8 cellular contexts compared by ENCODE assay signal in genomic region chr19:6279931-6280591, GRCh38. TPM values are rescaled to one million over a fixed set of nuclear protein-coding genes. Genes with fewer than 3 reads are reported as not detected.
DNase-seq lines count a peak whose midpoint lies in the region; ATAC-seq and TF ChIP-seq lines count a peak whose summit lies in the region.

A gene with protein sequence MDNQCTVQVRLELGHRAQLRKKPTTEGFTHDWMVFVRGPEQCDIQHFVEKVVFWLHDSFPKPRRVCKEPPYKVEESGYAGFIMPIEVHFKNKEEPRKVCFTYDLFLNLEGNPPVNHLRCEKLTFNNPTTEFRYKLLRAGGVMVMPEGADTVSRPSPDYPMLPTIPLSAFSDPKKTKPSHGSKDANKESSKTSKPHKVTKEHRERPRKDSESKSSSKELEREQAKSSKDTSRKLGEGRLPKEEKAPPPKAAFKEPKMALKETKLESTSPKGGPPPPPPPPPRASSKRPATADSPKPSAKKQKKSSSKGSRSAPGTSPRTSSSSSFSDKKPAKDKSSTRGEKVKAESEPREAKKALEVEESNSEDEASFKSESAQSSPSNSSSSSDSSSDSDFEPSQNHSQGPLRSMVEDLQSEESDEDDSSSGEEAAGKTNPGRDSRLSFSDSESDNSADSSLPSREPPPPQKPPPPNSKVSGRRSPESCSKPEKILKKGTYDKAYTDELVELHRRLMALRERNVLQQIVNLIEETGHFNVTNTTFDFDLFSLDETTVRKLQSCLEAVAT (minus strand): TSS chr19:6279975. CDS start chr19:6279784, 191 bp downstream.

- in situ Hi-C loops in KBM-7 (cut with MboI; ENCODE audit: low pct_unique_long_range_greater_than_20kb, low sequenced_read_pairs), result no loop called here

- H3K4me3 ChIP-seq in esophagus (ENCODE audit: low read depth in 1 of 2, low read length in 2 of 2) (peak within 1 kb of the TSS; percentile 68 to 98), muscle layer of colon (ENCODE audit: low read depth in 1 of 2, low read length in 2 of 2) (peak within 1 kb of the TSS; percentile 47 to 77)

- peak within 1 kb of the TSS; percentile 71 for H3K9ac ChIP-seq in muscle layer of colon (ENCODE audit: low read length)

- WGBS in esophagus, 2 donors, result 4 to 6% methylated on average over 40 to 66 of the region's 66 CpGs

- peak within 1 kb of the TSS; percentile 97 for H3K4me3 Mint-ChIP-seq in activated T-cell treated with anti-CD3 and anti-CD28 coated beads, Interleukin-2, amount 50 U/mL, for 24 hours

- DNase-seq in DMS153 (lab: John Stamatoyannopoulos, UW), result peak; percentile 93
- peak; percentile 90 for DNase-seq in KBM-7
- peak; percentile 99 for DNase-seq in activated T-cell treated with anti-CD3 and anti-CD28 coated beads, Interleukin-2, amount 50 U/mL, for 24 hours
- peak; percentile 83 to 90 for DNase-seq in stimulated activated CD8-positive, alpha-beta memory T cell treated with anti-CD3 and anti-CD28 coated beads, Interleukin-7, amount 100 ng/mL, for 1 hour (ENCODE audit: low read depth in 2 of 2)

- ATAC-seq in GM21529 (IDR thresholded peaks at IDR 0.05; ENCODE audit: unreplicated experiment), result peak; percentile 87

- H3K27me3 Mint-ChIP-seq in activated T-cell treated with anti-CD3 and anti-CD28 coated beads, Interleukin-2, amount 50 U/mL, for 24 hours, result peaks cover 2% of the 10 kb centered on the region

- H3K36me3 ChIP-seq in esophagus (ENCODE audit: control insufficient read depth in 2 of 2, insufficient read depth in 2 of 2, low read length in 1 of 2) (peaks cover 0 to 4% of the 10 kb centered on the region in 2 donors), muscle layer of colon (ENCODE audit: insufficient read depth, low read length) (no peaks in the 10 kb centered on the region)

- H3K27me3 ChIP-seq in esophagus (ENCODE audit: control insufficient read depth in 1 of 2, insufficient read depth in 2 of 2, low read length in 2 of 2), result no peaks in the 10 kb centered on the region
- H3K27me3 ChIP-seq in muscle layer of colon (ENCODE audit: control insufficient read depth in 1 of 2, insufficient read depth in 2 of 2, low read length in 2 of 2), result no peaks in the 10 kb centered on the region

- H3K4me1 ChIP-seq in esophagus (ENCODE audit: control insufficient read depth in 2 of 2, insufficient read depth in 2 of 2, low read length in 1 of 2) (peaks cover 8 to 18% of the 10 kb centered on the region in 2 donors), muscle layer of colon (ENCODE audit: insufficient read depth, low read length) (peaks cover 38% of the 10 kb centered on the region)

- peak within 1 kb of the TSS; percentile 54 to 86 for H3K27ac ChIP-seq in esophagus (ENCODE audit: low read depth in 2 of 2, low read length in 1 of 2)
- peak within 1 kb of the TSS; percentile 61 for H3K27ac ChIP-seq in muscle layer of colon (ENCODE audit: low read depth, low read length)

- no peaks in the 10 kb centered on the region for H3K9me3 Mint-ChIP-seq in activated T-cell treated with anti-CD3 and anti-CD28 coated beads, Interleukin-2, amount 50 U/mL, for 24 hours

- no peaks in the 10 kb centered on the region for H3K9me3 ChIP-seq in esophagus (ENCODE audit: control insufficient read depth in 2 of 2, insufficient read depth in 1 of 2, low read depth in 1 of 2, low read length in 1 of 2)
- no peaks in the 10 kb centered on the region for H3K9me3 ChIP-seq in muscle layer of colon (ENCODE audit: low read length)

- peaks cover 42% of the 10 kb centered on the region for H3K4me1 Mint-ChIP-seq in activated T-cell treated with anti-CD3 and anti-CD28 coated beads, Interleukin-2, amount 50 U/mL, for 24 hours (ENCODE audit: low read depth)

- H3K27ac Mint-ChIP-seq in activated T-cell treated with anti-CD3 and anti-CD28 coated beads, Interleukin-2, amount 50 U/mL, for 24 hours, result peak within 1 kb of the TSS; percentile 95

- peaks cover 37% of the 10 kb centered on the region for H3K36me3 Mint-ChIP-seq in activated T-cell treated with anti-CD3 and anti-CD28 coated beads, Interleukin-2, amount 50 U/mL, for 24 hours (ENCODE audit: low read depth)

TF ChIP-seq in PFSK-1, 5 proteins besides CTCF, POLR2A, EP300 and RAD21:
- TF ChIP-seq, protein P1, sequence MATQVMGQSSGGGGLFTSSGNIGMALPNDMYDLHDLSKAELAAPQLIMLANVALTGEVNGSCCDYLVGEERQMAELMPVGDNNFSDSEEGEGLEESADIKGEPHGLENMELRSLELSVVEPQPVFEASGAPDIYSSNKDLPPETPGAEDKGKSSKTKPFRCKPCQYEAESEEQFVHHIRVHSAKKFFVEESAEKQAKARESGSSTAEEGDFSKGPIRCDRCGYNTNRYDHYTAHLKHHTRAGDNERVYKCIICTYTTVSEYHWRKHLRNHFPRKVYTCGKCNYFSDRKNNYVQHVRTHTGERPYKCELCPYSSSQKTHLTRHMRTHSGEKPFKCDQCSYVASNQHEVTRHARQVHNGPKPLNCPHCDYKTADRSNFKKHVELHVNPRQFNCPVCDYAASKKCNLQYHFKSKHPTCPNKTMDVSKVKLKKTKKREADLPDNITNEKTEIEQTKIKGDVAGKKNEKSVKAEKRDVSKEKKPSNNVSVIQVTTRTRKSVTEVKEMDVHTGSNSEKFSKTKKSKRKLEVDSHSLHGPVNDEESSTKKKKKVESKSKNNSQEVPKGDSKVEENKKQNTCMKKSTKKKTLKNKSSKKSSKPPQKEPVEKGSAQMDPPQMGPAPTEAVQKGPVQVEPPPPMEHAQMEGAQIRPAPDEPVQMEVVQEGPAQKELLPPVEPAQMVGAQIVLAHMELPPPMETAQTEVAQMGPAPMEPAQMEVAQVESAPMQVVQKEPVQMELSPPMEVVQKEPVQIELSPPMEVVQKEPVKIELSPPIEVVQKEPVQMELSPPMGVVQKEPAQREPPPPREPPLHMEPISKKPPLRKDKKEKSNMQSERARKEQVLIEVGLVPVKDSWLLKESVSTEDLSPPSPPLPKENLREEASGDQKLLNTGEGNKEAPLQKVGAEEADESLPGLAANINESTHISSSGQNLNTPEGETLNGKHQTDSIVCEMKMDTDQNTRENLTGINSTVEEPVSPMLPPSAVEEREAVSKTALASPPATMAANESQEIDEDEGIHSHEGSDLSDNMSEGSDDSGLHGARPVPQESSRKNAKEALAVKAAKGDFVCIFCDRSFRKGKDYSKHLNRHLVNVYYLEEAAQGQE (IDR thresholded peaks at IDR 0.05; ENCODE audit: insufficient read depth in 1 of 2, low read depth in 2 of 2, low read length in 2 of 2), result no peak
- TF ChIP-seq FOXP2 (optimal IDR thresholded peaks at IDR 0.05; ENCODE audit: borderline replicate concordance, extremely low read depth, extremely low read length, insufficient read depth), result peak; percentile 86

RNA-seq across cellular contexts. Expression of the gene that starts here (rescaled TPM):
- 68.6 TPM for polyA plus RNA-seq in PFSK-1 (2012; ENCODE audit: insufficient read length, low read depth)
- 10 to 100 TPM; 15.5 to 16.3 TPM for polyA plus RNA-seq in esophagus

Comparison
In these comparisons a context has a peak if more than half of its experiments do, and no peak if none do; other contexts are left out.
1. Peak in every context shown above with its lines: DNase-seq, ATAC-seq, H3K4me3 ChIP-seq and H3K27ac ChIP-seq.